8 cellular contexts compared by ENCODE assay signal in the genomic region with DNA sequence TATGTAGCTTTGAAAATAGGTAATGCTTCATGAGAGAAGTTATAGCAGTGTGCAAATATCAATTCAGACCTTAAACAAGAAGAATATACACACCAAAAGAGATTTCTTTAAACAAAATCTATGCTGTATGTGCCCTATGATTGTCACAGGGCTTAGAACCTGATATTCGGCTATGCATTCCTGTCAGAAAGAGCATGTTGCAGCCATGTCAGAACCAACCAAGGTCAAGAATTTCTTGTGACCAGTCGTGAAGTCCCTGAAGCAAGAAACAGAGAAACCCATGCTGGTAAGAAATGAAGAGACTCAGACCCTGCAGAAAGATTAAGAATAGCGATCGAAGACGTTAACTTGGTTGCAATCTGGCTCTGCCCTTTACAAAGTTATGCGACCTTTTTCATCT.
A peak's percentile ranks its signal among the peaks of the same experiment; 100 is the strongest.
DNase-seq lines count a peak whose midpoint lies in the region; ATAC-seq and TF ChIP-seq lines count a peak whose summit lies in the region.

No MANE protein-coding gene starts in this region.

- H4K20me1 ChIP-seq in mammary epithelial cell (ENCODE audit: insufficient read depth, low read length) = no peaks in the 10 kb centered on the region

- H3K36me3 ChIP-seq in mammary epithelial cell (ENCODE audit: insufficient read depth, low read length) (no peaks in the 10 kb centered on the region), muscle layer of colon (ENCODE audit: insufficient read depth, low read length) (no peaks in the 10 kb centered on the region)

- peak; percentile 2 for DNase-seq in Ammon's horn (ENCODE audit: low spot score)
- DNase-seq in mammary epithelial cell = no peak
- DNase-seq in amygdala (lab: John Stamatoyannopoulos, UW) = no peak
- DNase-seq in GM10266 (ENCODE audit: extremely low spot score) = no peak

- H3K27me3 Mint-ChIP-seq in IgD-negative memory B cell = no peaks in the 10 kb centered on the region

- no TSS peak for BruUV-seq in mammary epithelial cell (replicated peaks; lab: Mats Ljungman, UMichigan)

- in situ Hi-C loops in mammary epithelial cell (cut with MboI; ENCODE audit: low sequenced_read_pairs in 2 of 2) = no loop called here

- ATAC-seq in GM21786 (IDR thresholded peaks at IDR 0.05; ENCODE audit: unreplicated experiment) (no peak), GM19455 (IDR thresholded peaks at IDR 0.05; ENCODE audit: unreplicated experiment) (no peak)

- H3K27ac ChIP-seq in mammary epithelial cell (ENCODE audit: insufficient read depth, low read depth, low read length) (no peak overlapping the region), muscle layer of colon (ENCODE audit: low read depth, low read length) (peak overlapping the region; percentile 23)

- dilution Hi-C loops in mammary epithelial cell (cut with HindIII; ENCODE audit: low sequenced_read_pairs) = no loop called here

- H3K9me3 Mint-ChIP-seq in IgD-negative memory B cell = peaks cover 0 to 4% (median under 1%) of the 10 kb centered on the region in 3 donors

- H3K79me2 ChIP-seq in mammary epithelial cell (ENCODE audit: insufficient read depth, low read length) = peaks cover 26% of the 10 kb centered on the region

- 19% methylated on average over 6 of the region's 6 CpGs for WGBS in mammary epithelial cell (ENCODE audit: low coverage, missing lambda C conversion rate)

- CTCF ChIA-PET in mammary epithelial cell (lab: Charles Lee; ENCODE audit: low non-redundant PET) = no interaction called here

- H3K4me3 ChIP-seq in mammary epithelial cell (replicated peaks in 1 of 3; ENCODE audit: insufficient read depth in 1 of 3, low read depth in 2 of 3, low read length in 3 of 3) (peak overlapping the region; percentile 67 to 83 (median 77)), muscle layer of colon (ENCODE audit: low read depth in 1 of 2, low read length in 2 of 2) (peak overlapping the region; percentile 51 to 54)

- intact Hi-C loops in mammary epithelial cell (cut with micrococcal nuclease) = loop anchor here (2.0 kb wide), 1 partner anchor 211 kb away; a partner anchor contains a TSS

- H3K4me2 ChIP-seq in mammary epithelial cell (ENCODE audit: insufficient read depth, low read depth, low read length) = peak overlapping the region; percentile 77

- H3K27me3 ChIP-seq in mammary epithelial cell (ENCODE audit: insufficient read depth, low read length) = no peaks in the 10 kb centered on the region
- H3K27me3 ChIP-seq in muscle layer of colon (ENCODE audit: control insufficient read depth in 1 of 2, insufficient read depth in 2 of 2, low read length in 2 of 2) = no peaks in the 10 kb centered on the region

- no peak for TF ChIP-seq CTCF in mammary epithelial cell (conservative IDR thresholded peaks at IDR 0.05 in 1 of 2, IDR thresholded peaks at IDR 0.05 in 1 of 2; ENCODE audit: extremely low read depth in 1 of 2, insufficient read depth in 1 of 2, low read depth in 1 of 2, low read length in 2 of 2)
- TF ChIP-seq CTCF in GM10266 (IDR thresholded peaks at IDR 0.05; ENCODE audit: control insufficient read depth, insufficient read depth, low read depth, missing control alignments) = no peak

- H3K4me3 Mint-ChIP-seq in IgD-negative memory B cell = peak overlapping the region; percentile 94 to 99 (median 96)

- H3K9me3 ChIP-seq in mammary epithelial cell (replicated peaks; ENCODE audit: insufficient read depth, low read length) (peaks cover 2% of the 10 kb centered on the region), muscle layer of colon (ENCODE audit: low read length) (no peaks in the 10 kb centered on the region)

- H3K4me1 Mint-ChIP-seq in IgD-negative memory B cell = peaks cover 9 to 18% (median 10%) of the 10 kb centered on the region in 3 donors

- H2AFZ ChIP-seq in mammary epithelial cell (ENCODE audit: low read depth, low read length) = peak overlapping the region; percentile 75

- H3K27ac Mint-ChIP-seq in IgD-negative memory B cell = peak overlapping the region in 1 of 3 donors; percentile 85

- peaks cover 3% of the 10 kb centered on the region for H3K36me3 Mint-ChIP-seq in IgD-negative memory B cell

- H3K4me1 ChIP-seq in mammary epithelial cell (ENCODE audit: insufficient read depth, low read length) = no peaks in the 10 kb centered on the region
- no peaks in the 10 kb centered on the region for H3K4me1 ChIP-seq in muscle layer of colon (ENCODE audit: insufficient read depth, low read length)

- no peak overlapping the region for H3K9ac ChIP-seq in mammary epithelial cell (ENCODE audit: insufficient read depth, low read length)
- peak overlapping the region; percentile 22 for H3K9ac ChIP-seq in muscle layer of colon (ENCODE audit: low read length)
